25 cellular contexts compared by ENCODE assay signal in genomic region chrX:66900886-66901285, GRCh38.
"Had no signal": no experiment of that assay in that cellular context is flagged by ENCODE, and none has a peak within 500 bp of the region (broad histone marks: within the 10 kb centered on the region; RNA-seq: fewer than 3 reads in every experiment).

No MANE protein-coding gene starts in this region.

- H3K27ac ChIP-seq: left lung, ovary, right atrium auricular region, skin epidermis, stomach, testis, thyroid gland, transverse colon, upper lobe of left lung, vagina had no signal

- H3K9me3 ChIP-seq: left lung, ovary, right atrium auricular region, stomach, testis, thyroid gland, transverse colon, upper lobe of left lung, vagina had no signal

- H3K27ac Mint-ChIP-seq: mesothelial cell of epicardium; naive thymus-derived CD4-positive, alpha-beta T cell; natural killer cell treated with Interleukin-12 subunit alpha and Interleukin-12 subunit beta and Interleukin-15 and Interleukin-18, amount 100 ng/mL, for 72 hours; progenitor cell of endocrine pancreas; stimulated activated naive B cell treated with anti-CD40 and anti-IgM and Interleukin-4, amounts not matched to agents 10 μg/mL and 1 μg/mL and 100 μg/mL, for 72 hours had no signal

- H3K4me3 ChIP-seq: hepatocyte, left lung, lung, ovary, right atrium auricular region, skin epidermis, stomach, testis, thyroid gland, transverse colon, upper lobe of left lung, vagina had no signal

- H3K27me3 ChIP-seq: hepatocyte, left lung, ovary, right atrium auricular region, testis, thyroid gland, transverse colon, upper lobe of left lung, vagina had no signal

- H3K27me3 Mint-ChIP-seq: naive thymus-derived CD4-positive, alpha-beta T cell; progenitor cell of endocrine pancreas; stimulated activated naive B cell treated with anti-CD40 and anti-IgM and Interleukin-4, amounts not matched to agents 10 μg/mL and 1 μg/mL and 100 μg/mL, for 72 hours had no signal

- H3K4me1 ChIP-seq: left lung, right atrium auricular region, stomach, testis, thyroid gland, transverse colon, upper lobe of left lung, vagina had no signal

- H3K36me3 ChIP-seq: left lung, ovary, right atrium auricular region, stomach, thyroid gland, transverse colon, upper lobe of left lung, vagina had no signal

- H3K9me3 Mint-ChIP-seq: natural killer cell treated with Interleukin-12 subunit alpha and Interleukin-12 subunit beta and Interleukin-15 and Interleukin-18, amount 100 ng/mL, for 72 hours; stimulated activated naive B cell treated with anti-CD40 and anti-IgM and Interleukin-4, amounts not matched to agents 10 μg/mL and 1 μg/mL and 100 μg/mL, for 72 hours had no signal

- H3K4me3 Mint-ChIP-seq: mesothelial cell of epicardium; naive thymus-derived CD4-positive, alpha-beta T cell; natural killer cell treated with Interleukin-12 subunit alpha and Interleukin-12 subunit beta and Interleukin-15 and Interleukin-18, amount 100 ng/mL, for 72 hours; stimulated activated naive B cell treated with anti-CD40 and anti-IgM and Interleukin-4, amounts not matched to agents 10 μg/mL and 1 μg/mL and 100 μg/mL, for 72 hours had no signal

- DNase-seq: islet precursor cell; left lung; mesendoderm; naive thymus-derived CD4-positive, alpha-beta T cell; ovary; stimulated activated CD4-positive, alpha-beta T cell treated with anti-CD3 and anti-CD28 coated beads, Interleukin-12 subunit alpha, Interleukin-12 subunit beta, amount 100 ng/mL, for 4 hours; stimulated activated CD4-positive, alpha-beta T cell treated with anti-CD3 and anti-CD28 coated beads, Interleukin-15, amount 100 ng/mL, for 24 hours; stimulated activated CD4-positive, alpha-beta T cell treated with anti-CD3 and anti-CD28 coated beads, Interleukin-2, amount 100 ng/mL, for 24 hours; stimulated activated CD4-positive, alpha-beta T cell treated with anti-CD3 and anti-CD28 coated beads, Interleukin-4, amount 100 ng/mL, for 1 hour; stimulated activated naive B cell treated with anti-CD40 and anti-IgM and Interleukin-4, amounts not matched to agents 10 μg/mL and 1 μg/mL and 100 μg/mL, for 72 hours; stimulated activated naive CD8-positive, alpha-beta T cell treated with anti-CD3 and anti-CD28 coated beads, Interleukin-15, Interleukin-2, amounts not matched to agents 100 U/mL and 50 U/mL, for 24 hours; stomach; testis; thyroid gland; transverse colon; upper lobe of left lung had no signal

- H3K79me2 ChIP-seq: hepatocyte had no signal

- H3K4me2 ChIP-seq: hepatocyte had no signal

- ATAC-seq: left lung; naive thymus-derived CD4-positive, alpha-beta T cell; natural killer cell treated with Interleukin-12 subunit alpha and Interleukin-12 subunit beta and Interleukin-15 and Interleukin-18, amount 100 ng/mL, for 72 hours; sciatic nerve; stimulated activated naive B cell treated with anti-CD40 and anti-IgM and Interleukin-4, amounts not matched to agents 10 μg/mL and 1 μg/mL and 100 μg/mL, for 72 hours; stimulated activated naive CD8-positive, alpha-beta T cell treated with anti-CD3 and anti-CD28 coated beads, Interleukin-15, Interleukin-2, amounts not matched to agents 100 U/mL and 50 U/mL, for 24 hours had no signal

- H2AFZ ChIP-seq: hepatocyte had no signal

- H3K4me1 Mint-ChIP-seq: naive thymus-derived CD4-positive, alpha-beta T cell; stimulated activated naive B cell treated with anti-CD40 and anti-IgM and Interleukin-4, amounts not matched to agents 10 μg/mL and 1 μg/mL and 100 μg/mL, for 72 hours had no signal

- H3K36me3 Mint-ChIP-seq: mesothelial cell of epicardium; naive thymus-derived CD4-positive, alpha-beta T cell; natural killer cell treated with Interleukin-12 subunit alpha and Interleukin-12 subunit beta and Interleukin-15 and Interleukin-18, amount 100 ng/mL, for 72 hours; stimulated activated naive B cell treated with anti-CD40 and anti-IgM and Interleukin-4, amounts not matched to agents 10 μg/mL and 1 μg/mL and 100 μg/mL, for 72 hours had no signal
